In genomic region chr2:5696741-5697521, GRCh38 we compare ENCODE assay signal across 8 cellular contexts. TPM values are rescaled to one million over a fixed set of nuclear protein-coding genes. Genes with fewer than 3 reads are reported as not detected.
A peak's percentile ranks its signal among the peaks of the same experiment; 100 is the strongest.
DNase-seq lines count a peak whose midpoint lies in the region; ATAC-seq, FAIRE-seq and TF ChIP-seq lines count a peak whose summit lies in the region.

No MANE protein-coding gene starts in this region.

- BruUV-seq in IMR-90 (replicated peaks; lab: Mats Ljungman, UMichigan) = no TSS peak

- H4K91ac ChIP-seq in IMR-90 (ENCODE audit: insufficient read depth, low read depth, low read length) = peak overlapping the region; percentile 50; the same call in 1 of the 2 replicates

- TF ChIP-seq RAD21 in IMR-90 (IDR thresholded peaks at IDR 0.05; ENCODE audit: low read length) = 0 out of 2 replicates have a peak, but pooled peaks have one; percentile 6

- H3K14ac ChIP-seq in IMR-90 (replicated peaks; ENCODE audit: low read depth, low read length) = peak overlapping the region; percentile 93

- no peak overlapping the region for H2AK5ac ChIP-seq in IMR-90 (ENCODE audit: low read depth, low read length)

- H3K4ac ChIP-seq in IMR-90 (ENCODE audit: low read depth, low read length) = peak overlapping the region; percentile 78

- dilution Hi-C loops in IMR-90 (cut with HindIII; ENCODE audit: low sequenced_read_pairs, unreplicated experiment) = no loop called here

- H4K5ac ChIP-seq in IMR-90 (ENCODE audit: low read depth, low read length) = peak overlapping the region; percentile 74

- H2BK20ac ChIP-seq in IMR-90 (ENCODE audit: low read depth, low read length) = no peak overlapping the region

- H3K79me1 ChIP-seq in IMR-90 (ENCODE audit: low read depth in 1 of 2, low read length in 2 of 2) = peaks cover 6 to 12% of the 10 kb centered on the region in 2 experiments

- peak overlapping the region; percentile 95 for H3K27ac ChIP-seq in IMR-90 (ENCODE audit: insufficient read depth, low read length)
- peak overlapping the region; percentile 71 for H3K27ac ChIP-seq in brain microvascular endothelial cell
- peak overlapping the region; percentile 85 for H3K27ac ChIP-seq in mesodermal cell (ENCODE audit: low read depth, low read length, severe bottlenecking)

- no peaks in the 10 kb centered on the region for H3K9me1 ChIP-seq in IMR-90 (ENCODE audit: insufficient read depth, low read length)

- in situ Hi-C loops in IMR-90 (cut with MboI; ENCODE audit: low sequenced_read_pairs) = no loop called here
- in situ Hi-C loops in brain microvascular endothelial cell (cut with HindIII; ENCODE audit: low pct_ligation_motif_present, low sequenced_read_pairs) = no loop called here

- peak overlapping the region; percentile 87 for H2BK120ac ChIP-seq in IMR-90 (ENCODE audit: low read depth, low read length)

- peak overlapping the region; percentile 80 for H2BK5ac ChIP-seq in IMR-90 (ENCODE audit: low read depth, low read length, poor library complexity, severe bottlenecking)

- peak overlapping the region; percentile 87 for H3K18ac ChIP-seq in IMR-90 (ENCODE audit: low read depth, low read length)

- POLR2A ChIA-PET in IMR-90 (lab: Charles Lee; ENCODE audit: unreplicated experiment) = no interaction called here

- peak; percentile 20 for DNase-seq in Ammon's horn (ENCODE audit: low spot score)
- DNase-seq in IMR-90 = peak; percentile 53
- DNase-seq in brain microvascular endothelial cell = peak; percentile 35
- no peak for DNase-seq in stimulated activated CD4-positive, alpha-beta T cell treated with anti-CD3 and anti-CD28 coated beads, Interleukin-4, amount 100 ng/mL, for 24 hours
- DNase-seq in SIG-M5 treated with dmso at 0.1 percent for 504 hours (lab: John Stamatoyannopoulos, UW; ENCODE audit: unreplicated experiment) = no peak
- no peak for DNase-seq in HTR-8/SVneo (ENCODE audit: insufficient read length, low spot score)

- no peak for FAIRE-seq in HTR-8/SVneo (lab: Jason Lieb, UNC)

- H3K9ac ChIP-seq in IMR-90 (ENCODE audit: low read depth, low read length) = peak overlapping the region; percentile 97

- H2BK15ac ChIP-seq in IMR-90 (ENCODE audit: low read depth, low read length) = no peak overlapping the region

- H3K4me3 ChIP-seq in IMR-90 (ENCODE audit: insufficient read depth, low read depth, low read length) = peak overlapping the region; percentile 79
- peak overlapping the region; percentile 84 for H3K4me3 ChIP-seq in brain microvascular endothelial cell (ENCODE audit: low read depth, low read length)
- peak overlapping the region; percentile 89 for H3K4me3 ChIP-seq in mesodermal cell (ENCODE audit: extremely low read depth, insufficient read depth, low read length, poor library complexity, severe bottlenecking)

- peak overlapping the region; percentile 73 for H2AK9ac ChIP-seq in IMR-90 (replicated peaks; ENCODE audit: low read depth, low read length, poor library complexity)

- H3K4me1 ChIP-seq in IMR-90 (ENCODE audit: control insufficient read depth, insufficient read depth, low read length) (0 out of 2 replicates have a peak, but pooled peaks cover 2% of the 10 kb centered on the region), mesodermal cell (ENCODE audit: control insufficient read depth, insufficient read depth, low read length, poor library complexity, severe bottlenecking) (no peaks in the 10 kb centered on the region)

- H4K8ac ChIP-seq in IMR-90 (ENCODE audit: low read depth in 2 of 2, low read length in 2 of 2) = peak overlapping the region; percentile 64 to 88

- no peak for TF ChIP-seq CTCF in IMR-90 (conservative IDR thresholded peaks at IDR 0.05; ENCODE audit: low read depth, low read length)
- TF ChIP-seq CTCF in brain microvascular endothelial cell (IDR thresholded peaks at IDR 0.05; ENCODE audit: low read depth, low read length, missing control alignments) = no peak

- H3K9me3 ChIP-seq in IMR-90 (ENCODE audit: control insufficient read depth, insufficient read depth, low read length) (no peaks in the 10 kb centered on the region), mesodermal cell (ENCODE audit: control insufficient read depth, low read length) (no peaks in the 10 kb centered on the region)

- TF ChIP-seq POLR2A in IMR-90 (IDR thresholded peaks at IDR 0.05; ENCODE audit: low read depth, low read length) = no peak

- H2AFZ ChIP-seq in IMR-90 (replicated peaks; ENCODE audit: low read length, poor library complexity) = peak overlapping the region; percentile 93

- peak overlapping the region; percentile 93 for H3K4me2 ChIP-seq in IMR-90 (ENCODE audit: low read depth, low read length)

- intact Hi-C loops in IMR-90 (cut with micrococcal nuclease) = no loop called here

- 0 out of 2 replicates have a peak overlapping the region, but pooled peaks have one; percentile 70 for H3K23ac ChIP-seq in IMR-90 (ENCODE audit: low read depth, low read length)

- H4K20me1 ChIP-seq in IMR-90 (ENCODE audit: insufficient read depth, low read length) = peaks cover 12% of the 10 kb centered on the region; the same call in 1 of the 2 replicates

- WGBS in IMR-90 (ENCODE audit: extremely low coverage in 2 of 2, insufficient read length in 1 of 2), 2 experiments = 0% methylated on average over 8 of the region's 75 CpGs; no CpG with 5 or more reads in 1 of the 2 experiments
- 0% methylated on average over 29 to 43 of the region's 75 CpGs for WGBS in mesodermal cell (ENCODE audit: insufficient coverage in 2 of 2), 2 experiments

- H3K36me3 ChIP-seq in IMR-90 (ENCODE audit: control insufficient read depth, insufficient read depth, low read length) (no peaks in the 10 kb centered on the region), brain microvascular endothelial cell (replicated peaks) (no peaks in the 10 kb centered on the region), mesodermal cell (ENCODE audit: control insufficient read depth, insufficient read depth, low read length) (peaks cover 22% of the 10 kb centered on the region)

- H3K56ac ChIP-seq in IMR-90 (ENCODE audit: extremely low read depth, insufficient read depth, low read length) = peak overlapping the region; percentile 83

- ATAC-seq in IMR-90 (ENCODE audit: low read depth) = peak; percentile 36
- no peak for ATAC-seq in GM21423 (IDR thresholded peaks at IDR 0.05; ENCODE audit: unreplicated experiment)

- CTCF ChIA-PET in IMR-90 (lab: Yijun Ruan, JAX) = no interaction called here

- H3K27me3 ChIP-seq in IMR-90 (ENCODE audit: control insufficient read depth, insufficient read depth, low read length) (no peaks in the 10 kb centered on the region), brain microvascular endothelial cell (replicated peaks) (no peaks in the 10 kb centered on the region)

TF ChIP-seq in IMR-90, 13 proteins besides CTCF, POLR2A, EP300 and RAD21:
- TF ChIP-seq SMC3 (IDR thresholded peaks at IDR 0.05; ENCODE audit: low read depth, low read length) (no peak), CEBPB (IDR thresholded peaks at IDR 0.05; ENCODE audit: low read depth, low read length) (no peak), NFE2L2 (IDR thresholded peaks at IDR 0.05; ENCODE audit: low read depth, low read length) (no peak), MXI1 (IDR thresholded peaks at IDR 0.05; ENCODE audit: borderline replicate concordance, low read depth, low read length) (0 out of 2 replicates have a peak, but pooled peaks have one; percentile 15)
TF ChIP-seq in IMR-90: peak in this region for 1.

RNA-seq across cellular contexts. Expression of gene SOX11, which starts 4.7 kb away (rescaled TPM):
- total RNA-seq in IMR-90 (2012; rRNA removed) = 2.2 and 4.7 TPM in 2 replicates
- 1.9 and 2.2 TPM in 2 replicates for polyA plus RNA-seq in IMR-90 (2012; rRNA removed)
- polyA plus RNA-seq in IMR-90 (2012; cell fraction: cytosol; rRNA removed) = 0.78 and 1.3 TPM in 2 replicates
- polyA plus RNA-seq in IMR-90 (2012; cell fraction: nucleus; rRNA removed; ENCODE audit: low replicate concordance) = 2.7 and 3.1 TPM in 2 replicates
- polyA plus RNA-seq in mesodermal cell (2013, experiment 1 of 2) = 30.1 TPM
- polyA plus RNA-seq in mesodermal cell (2013, experiment 2 of 2) = 24.3 TPM

Comparison
In these comparisons a context has a peak if more than half of its experiments do, and no peak if none do; other contexts are left out.
1. DNase-seq: peak in Ammon's horn (single experiment), IMR-90 (single experiment) and brain microvascular endothelial cell (single experiment); none in stimulated activated CD4-positive, alpha-beta T cell treated with anti-CD3 and anti-CD28 coated beads, Interleukin-4, amount 100 ng/mL, for 24 hours (single experiment), SIG-M5 treated with dmso at 0.1 percent for 504 hours (single experiment) and HTR-8/SVneo (single experiment).
2. Peak in every context shown above with its lines, with median percentiles within 50 percentile points of each other: H3K27ac ChIP-seq and H3K4me3 ChIP-seq.